3 cellular contexts compared by ENCODE assay signal in the genomic region with DNA sequence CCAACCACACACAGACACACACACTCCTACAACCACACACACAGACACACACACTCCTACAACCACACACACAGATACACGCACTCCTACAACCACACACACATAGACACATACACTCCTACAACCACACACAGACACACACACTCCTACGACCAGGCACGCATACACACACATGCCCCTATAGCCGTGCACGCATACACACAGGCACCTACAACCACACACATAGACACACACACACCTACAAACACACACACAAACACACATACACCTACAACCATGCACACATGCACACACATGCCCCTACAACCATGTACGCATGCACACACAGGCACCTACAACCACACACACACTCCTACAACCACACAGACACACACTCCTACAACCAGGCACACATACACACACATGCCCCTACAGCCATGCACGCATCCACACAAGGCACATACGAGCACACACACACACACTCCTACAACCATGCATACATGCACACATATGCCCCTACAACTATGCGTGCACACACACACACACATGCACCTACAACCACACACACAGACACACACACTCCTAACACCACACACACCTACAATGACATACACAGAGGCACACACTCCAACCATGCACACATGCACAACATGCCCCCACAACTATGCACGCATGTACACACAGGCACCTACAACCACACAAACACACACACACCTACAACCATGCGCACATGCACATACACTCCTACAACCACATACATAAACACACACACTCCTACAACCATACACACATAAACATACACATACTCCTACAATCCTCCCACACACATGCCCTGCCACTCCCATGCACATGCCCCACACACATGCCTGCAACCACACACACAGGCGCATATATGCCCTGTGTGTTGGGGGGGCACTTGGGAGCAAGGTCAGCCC.
TF ChIP-seq lines count a peak whose summit lies in the region.

No MANE protein-coding gene starts in this region.

TF ChIP-seq in HEK293, 187 proteins besides CTCF, POLR2A, EP300 and RAD21:
- no peak for TF ChIP-seq ZNF423 (tag by site-specific recombination; IDR thresholded peaks at IDR 0.05)
- TF ChIP-seq ZNF621 (tag by site-specific recombination; IDR thresholded peaks at IDR 0.05): no peak
- TF ChIP-seq ZNF473 (tag by site-specific recombination; IDR thresholded peaks at IDR 0.05): no peak
- TF ChIP-seq ZNF768 (tag by site-specific recombination; IDR thresholded peaks at IDR 0.05): no peak
- TF ChIP-seq ZNF707 (tag by site-specific recombination; IDR thresholded peaks at IDR 0.05): 0 out of 2 replicates have a peak, but pooled peaks have one; percentile 14
- TF ChIP-seq ZNF571 (tag by site-specific recombination; IDR thresholded peaks at IDR 0.05): no peak
- TF ChIP-seq, protein P1, sequence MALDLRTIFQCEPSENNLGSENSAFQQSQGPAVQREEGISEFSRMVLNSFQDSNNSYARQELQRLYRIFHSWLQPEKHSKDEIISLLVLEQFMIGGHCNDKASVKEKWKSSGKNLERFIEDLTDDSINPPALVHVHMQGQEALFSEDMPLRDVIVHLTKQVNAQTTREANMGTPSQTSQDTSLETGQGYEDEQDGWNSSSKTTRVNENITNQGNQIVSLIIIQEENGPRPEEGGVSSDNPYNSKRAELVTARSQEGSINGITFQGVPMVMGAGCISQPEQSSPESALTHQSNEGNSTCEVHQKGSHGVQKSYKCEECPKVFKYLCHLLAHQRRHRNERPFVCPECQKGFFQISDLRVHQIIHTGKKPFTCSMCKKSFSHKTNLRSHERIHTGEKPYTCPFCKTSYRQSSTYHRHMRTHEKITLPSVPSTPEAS (tag by site-specific recombination; IDR thresholded peaks at IDR 0.05): peak; percentile 55; the same call in 1 of the 2 replicates
- peak; percentile 88 for TF ChIP-seq EGR2 (tag by site-specific recombination; IDR thresholded peaks at IDR 0.05; ENCODE audit: low read depth)
- peak; percentile 91 for TF ChIP-seq ZFHX2 (tag by site-specific recombination; conservative IDR thresholded peaks at IDR 0.05)
- no peak for TF ChIP-seq ZNF350 (tag by site-specific recombination; IDR thresholded peaks at IDR 0.05)
TF ChIP-seq in HEK293: peak in this region for 4.

TF ChIP-seq in K562, 482 proteins besides CTCF, POLR2A, EP300 and RAD21:
- TF ChIP-seq CHD4 (IDR thresholded peaks at IDR 0.05; ENCODE audit: insufficient read depth, insufficient replicate concordance, low read depth, low read length, poor library complexity, severe bottlenecking) (no peak), NFIX (CRISPR knock-in tag; IDR thresholded peaks at IDR 0.05; ENCODE audit: low read depth) (no peak), HEY1 (CRISPR knock-in tag; IDR thresholded peaks at IDR 0.05; ENCODE audit: borderline replicate concordance) (no peak), ELF4 (CRISPR knock-in tag; IDR thresholded peaks at IDR 0.05) (no peak), SAFB (IDR thresholded peaks at IDR 0.05; ENCODE audit: borderline replicate concordance, low read depth, low read length) (no peak), PURB (CRISPR knock-in tag; IDR thresholded peaks at IDR 0.05; ENCODE audit: low read depth) (no peak), MAFK (IDR thresholded peaks at IDR 0.05; ENCODE audit: low read length) (no peak), CEBPG (CRISPR knock-in tag; IDR thresholded peaks at IDR 0.05) (no peak), CEBPG (tag; conservative IDR thresholded peaks at IDR 0.05 in 1 of 2, IDR thresholded peaks at IDR 0.05 in 1 of 2) (no peak), ZNF707 (CRISPR knock-in tag; conservative IDR thresholded peaks at IDR 0.05) (no peak), FOSL1 (tag; conservative IDR thresholded peaks at IDR 0.05) (no peak), ZBTB17 (CRISPR knock-in tag; IDR thresholded peaks at IDR 0.05) (no peak), ZNF75A (CRISPR knock-in tag; IDR thresholded peaks at IDR 0.05) (no peak)
- TF ChIP-seq, protein P2, sequence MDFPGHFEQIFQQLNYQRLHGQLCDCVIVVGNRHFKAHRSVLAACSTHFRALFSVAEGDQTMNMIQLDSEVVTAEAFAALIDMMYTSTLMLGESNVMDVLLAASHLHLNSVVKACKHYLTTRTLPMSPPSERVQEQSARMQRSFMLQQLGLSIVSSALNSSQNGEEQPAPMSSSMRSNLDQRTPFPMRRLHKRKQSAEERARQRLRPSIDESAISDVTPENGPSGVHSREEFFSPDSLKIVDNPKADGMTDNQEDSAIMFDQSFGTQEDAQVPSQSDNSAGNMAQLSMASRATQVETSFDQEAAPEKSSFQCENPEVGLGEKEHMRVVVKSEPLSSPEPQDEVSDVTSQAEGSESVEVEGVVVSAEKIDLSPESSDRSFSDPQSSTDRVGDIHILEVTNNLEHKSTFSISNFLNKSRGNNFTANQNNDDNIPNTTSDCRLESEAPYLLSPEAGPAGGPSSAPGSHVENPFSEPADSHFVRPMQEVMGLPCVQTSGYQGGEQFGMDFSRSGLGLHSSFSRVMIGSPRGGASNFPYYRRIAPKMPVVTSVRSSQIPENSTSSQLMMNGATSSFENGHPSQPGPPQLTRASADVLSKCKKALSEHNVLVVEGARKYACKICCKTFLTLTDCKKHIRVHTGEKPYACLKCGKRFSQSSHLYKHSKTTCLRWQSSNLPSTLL (IDR thresholded peaks at IDR 0.05): no peak
- TF ChIP-seq, protein P3, sequence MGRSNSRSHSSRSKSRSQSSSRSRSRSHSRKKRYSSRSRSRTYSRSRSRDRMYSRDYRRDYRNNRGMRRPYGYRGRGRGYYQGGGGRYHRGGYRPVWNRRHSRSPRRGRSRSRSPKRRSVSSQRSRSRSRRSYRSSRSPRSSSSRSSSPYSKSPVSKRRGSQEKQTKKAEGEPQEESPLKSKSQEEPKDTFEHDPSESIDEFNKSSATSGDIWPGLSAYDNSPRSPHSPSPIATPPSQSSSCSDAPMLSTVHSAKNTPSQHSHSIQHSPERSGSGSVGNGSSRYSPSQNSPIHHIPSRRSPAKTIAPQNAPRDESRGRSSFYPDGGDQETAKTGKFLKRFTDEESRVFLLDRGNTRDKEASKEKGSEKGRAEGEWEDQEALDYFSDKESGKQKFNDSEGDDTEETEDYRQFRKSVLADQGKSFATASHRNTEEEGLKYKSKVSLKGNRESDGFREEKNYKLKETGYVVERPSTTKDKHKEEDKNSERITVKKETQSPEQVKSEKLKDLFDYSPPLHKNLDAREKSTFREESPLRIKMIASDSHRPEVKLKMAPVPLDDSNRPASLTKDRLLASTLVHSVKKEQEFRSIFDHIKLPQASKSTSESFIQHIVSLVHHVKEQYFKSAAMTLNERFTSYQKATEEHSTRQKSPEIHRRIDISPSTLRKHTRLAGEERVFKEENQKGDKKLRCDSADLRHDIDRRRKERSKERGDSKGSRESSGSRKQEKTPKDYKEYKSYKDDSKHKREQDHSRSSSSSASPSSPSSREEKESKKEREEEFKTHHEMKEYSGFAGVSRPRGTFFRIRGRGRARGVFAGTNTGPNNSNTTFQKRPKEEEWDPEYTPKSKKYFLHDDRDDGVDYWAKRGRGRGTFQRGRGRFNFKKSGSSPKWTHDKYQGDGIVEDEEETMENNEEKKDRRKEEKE (IDR thresholded peaks at IDR 0.05; ENCODE audit: borderline replicate concordance in 1 of 2, control insufficient read depth in 1 of 2, low read depth in 2 of 2, low read length in 1 of 2): no peak

TF ChIP-seq in HepG2, 621 proteins besides CTCF, POLR2A, EP300 and RAD21 (continues in another document):
- TF ChIP-seq ARNT (IDR thresholded peaks at IDR 0.05) (0 out of 2 replicates have a peak, but pooled peaks have one; percentile 65), ZNF282 (IDR thresholded peaks at IDR 0.05; ENCODE audit: partially characterized antibody) (peak; percentile 39), ZNF432 (CRISPR knock-in tag; IDR thresholded peaks at IDR 0.05; ENCODE audit: borderline replicate concordance) (no peak), MED13 (CRISPR knock-in tag; IDR thresholded peaks at IDR 0.05) (no peak), NBN (conservative IDR thresholded peaks at IDR 0.05) (peak; percentile 74; the same call in 1 of the 2 replicates), HIVEP1 (CRISPR knock-in tag; IDR thresholded peaks at IDR 0.05) (no peak), GZF1 (CRISPR knock-in tag; IDR thresholded peaks at IDR 0.05) (no peak), U2AF1 (optimal IDR thresholded peaks at IDR 0.05; ENCODE audit: low read depth, low read length) (no peak), FOXK1 (CRISPR knock-in tag; IDR thresholded peaks at IDR 0.05; ENCODE audit: borderline replicate concordance, low read depth) (no peak), NFRKB (IDR thresholded peaks at IDR 0.05) (peak; percentile 39; the same call in 1 of the 2 replicates), TGIF2 (CRISPR knock-in tag; IDR thresholded peaks at IDR 0.05) (no peak), PLRG1 (conservative IDR thresholded peaks at IDR 0.05) (peak; percentile 15; the same call in 1 of the 2 replicates), ZFP62 (CRISPR knock-in tag; IDR thresholded peaks at IDR 0.05) (no peak), MATR3 (CRISPR knock-in tag; IDR thresholded peaks at IDR 0.05) (no peak), SP2 (CRISPR knock-in tag; IDR thresholded peaks at IDR 0.05) (peak; percentile 33; the same call in 1 of the 2 replicates)
- TF ChIP-seq, protein P4, sequence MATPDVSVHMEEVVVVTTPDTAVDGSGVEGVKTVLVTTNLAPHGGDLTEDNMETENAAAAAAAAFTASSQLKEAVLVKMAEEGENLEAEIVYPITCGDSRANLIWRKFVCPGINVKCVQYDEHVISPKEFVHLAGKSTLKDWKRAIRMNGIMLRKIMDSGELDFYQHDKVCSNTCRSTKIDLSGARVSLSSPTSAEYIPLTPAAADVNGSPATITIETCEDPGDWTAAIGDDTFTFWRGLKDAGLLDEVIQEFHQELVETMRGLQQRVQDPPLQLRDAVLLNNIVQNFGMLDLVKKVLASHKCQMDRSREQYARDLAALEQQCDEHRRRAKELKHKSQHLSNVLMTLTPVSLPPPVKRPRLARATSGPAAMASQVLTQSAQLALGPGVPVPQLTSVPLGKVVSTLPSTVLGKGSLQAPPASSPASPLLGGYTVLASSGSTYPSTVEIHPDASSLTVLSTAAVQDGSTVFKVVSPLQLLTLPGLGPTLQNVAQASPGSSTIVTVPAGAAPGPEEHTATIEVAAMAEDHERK (CRISPR knock-in tag; IDR thresholded peaks at IDR 0.05; ENCODE audit: low read depth): no peak
- TF ChIP-seq, protein P5, sequence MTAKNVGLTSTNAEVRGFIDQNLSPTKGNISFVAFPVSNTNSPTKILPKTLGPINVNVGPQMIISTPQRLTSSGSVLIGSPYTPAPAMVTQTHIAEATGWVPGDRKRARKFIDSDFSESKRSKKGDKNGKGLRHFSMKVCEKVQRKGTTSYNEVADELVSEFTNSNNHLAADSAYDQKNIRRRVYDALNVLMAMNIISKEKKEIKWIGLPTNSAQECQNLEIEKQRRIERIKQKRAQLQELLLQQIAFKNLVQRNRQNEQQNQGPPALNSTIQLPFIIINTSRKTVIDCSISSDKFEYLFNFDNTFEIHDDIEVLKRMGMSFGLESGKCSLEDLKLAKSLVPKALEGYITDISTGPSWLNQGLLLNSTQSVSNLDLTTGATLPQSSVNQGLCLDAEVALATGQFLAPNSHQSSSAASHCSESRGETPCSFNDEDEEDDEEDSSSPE (CRISPR knock-in tag; IDR thresholded peaks at IDR 0.05): no peak
- TF ChIP-seq, protein P6, sequence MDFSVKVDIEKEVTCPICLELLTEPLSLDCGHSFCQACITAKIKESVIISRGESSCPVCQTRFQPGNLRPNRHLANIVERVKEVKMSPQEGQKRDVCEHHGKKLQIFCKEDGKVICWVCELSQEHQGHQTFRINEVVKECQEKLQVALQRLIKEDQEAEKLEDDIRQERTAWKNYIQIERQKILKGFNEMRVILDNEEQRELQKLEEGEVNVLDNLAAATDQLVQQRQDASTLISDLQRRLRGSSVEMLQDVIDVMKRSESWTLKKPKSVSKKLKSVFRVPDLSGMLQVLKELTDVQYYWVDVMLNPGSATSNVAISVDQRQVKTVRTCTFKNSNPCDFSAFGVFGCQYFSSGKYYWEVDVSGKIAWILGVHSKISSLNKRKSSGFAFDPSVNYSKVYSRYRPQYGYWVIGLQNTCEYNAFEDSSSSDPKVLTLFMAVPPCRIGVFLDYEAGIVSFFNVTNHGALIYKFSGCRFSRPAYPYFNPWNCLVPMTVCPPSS (IDR thresholded peaks at IDR 0.05): 0 out of 2 replicates have a peak, but pooled peaks have one; percentile 2
- TF ChIP-seq, protein P7, sequence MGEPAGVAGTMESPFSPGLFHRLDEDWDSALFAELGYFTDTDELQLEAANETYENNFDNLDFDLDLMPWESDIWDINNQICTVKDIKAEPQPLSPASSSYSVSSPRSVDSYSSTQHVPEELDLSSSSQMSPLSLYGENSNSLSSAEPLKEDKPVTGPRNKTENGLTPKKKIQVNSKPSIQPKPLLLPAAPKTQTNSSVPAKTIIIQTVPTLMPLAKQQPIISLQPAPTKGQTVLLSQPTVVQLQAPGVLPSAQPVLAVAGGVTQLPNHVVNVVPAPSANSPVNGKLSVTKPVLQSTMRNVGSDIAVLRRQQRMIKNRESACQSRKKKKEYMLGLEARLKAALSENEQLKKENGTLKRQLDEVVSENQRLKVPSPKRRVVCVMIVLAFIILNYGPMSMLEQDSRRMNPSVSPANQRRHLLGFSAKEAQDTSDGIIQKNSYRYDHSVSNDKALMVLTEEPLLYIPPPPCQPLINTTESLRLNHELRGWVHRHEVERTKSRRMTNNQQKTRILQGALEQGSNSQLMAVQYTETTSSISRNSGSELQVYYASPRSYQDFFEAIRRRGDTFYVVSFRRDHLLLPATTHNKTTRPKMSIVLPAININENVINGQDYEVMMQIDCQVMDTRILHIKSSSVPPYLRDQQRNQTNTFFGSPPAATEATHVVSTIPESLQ (CRISPR knock-in tag; conservative IDR thresholded peaks at IDR 0.05): no peak
- TF ChIP-seq, protein P8, sequence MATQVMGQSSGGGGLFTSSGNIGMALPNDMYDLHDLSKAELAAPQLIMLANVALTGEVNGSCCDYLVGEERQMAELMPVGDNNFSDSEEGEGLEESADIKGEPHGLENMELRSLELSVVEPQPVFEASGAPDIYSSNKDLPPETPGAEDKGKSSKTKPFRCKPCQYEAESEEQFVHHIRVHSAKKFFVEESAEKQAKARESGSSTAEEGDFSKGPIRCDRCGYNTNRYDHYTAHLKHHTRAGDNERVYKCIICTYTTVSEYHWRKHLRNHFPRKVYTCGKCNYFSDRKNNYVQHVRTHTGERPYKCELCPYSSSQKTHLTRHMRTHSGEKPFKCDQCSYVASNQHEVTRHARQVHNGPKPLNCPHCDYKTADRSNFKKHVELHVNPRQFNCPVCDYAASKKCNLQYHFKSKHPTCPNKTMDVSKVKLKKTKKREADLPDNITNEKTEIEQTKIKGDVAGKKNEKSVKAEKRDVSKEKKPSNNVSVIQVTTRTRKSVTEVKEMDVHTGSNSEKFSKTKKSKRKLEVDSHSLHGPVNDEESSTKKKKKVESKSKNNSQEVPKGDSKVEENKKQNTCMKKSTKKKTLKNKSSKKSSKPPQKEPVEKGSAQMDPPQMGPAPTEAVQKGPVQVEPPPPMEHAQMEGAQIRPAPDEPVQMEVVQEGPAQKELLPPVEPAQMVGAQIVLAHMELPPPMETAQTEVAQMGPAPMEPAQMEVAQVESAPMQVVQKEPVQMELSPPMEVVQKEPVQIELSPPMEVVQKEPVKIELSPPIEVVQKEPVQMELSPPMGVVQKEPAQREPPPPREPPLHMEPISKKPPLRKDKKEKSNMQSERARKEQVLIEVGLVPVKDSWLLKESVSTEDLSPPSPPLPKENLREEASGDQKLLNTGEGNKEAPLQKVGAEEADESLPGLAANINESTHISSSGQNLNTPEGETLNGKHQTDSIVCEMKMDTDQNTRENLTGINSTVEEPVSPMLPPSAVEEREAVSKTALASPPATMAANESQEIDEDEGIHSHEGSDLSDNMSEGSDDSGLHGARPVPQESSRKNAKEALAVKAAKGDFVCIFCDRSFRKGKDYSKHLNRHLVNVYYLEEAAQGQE (IDR thresholded peaks at IDR 0.05; ENCODE audit: borderline replicate concordance in 1 of 2, low read depth in 1 of 2, low read length in 2 of 2): no peak
